16 cellular contexts compared by ENCODE assay signal in genomic region chr6:158041788-158042187, GRCh38.
DNase-seq lines count a peak whose midpoint lies in the region; ATAC-seq and TF ChIP-seq lines count a peak whose summit lies in the region.
"Had no signal": no experiment of that assay in that cellular context is flagged by ENCODE, and none has a peak within 500 bp of the region (broad histone marks: within the 10 kb centered on the region; RNA-seq: fewer than 3 reads in every experiment).

No MANE protein-coding gene starts in this region.

- WGBS in urinary bladder, result 88% methylated on average over 12 of the region's 12 CpGs

- H3K27me3 ChIP-seq in osteoblast (ENCODE audit: insufficient read depth, low read length), result no peaks in the 10 kb centered on the region
- H3K27me3 ChIP-seq: foreskin keratinocyte, pancreas had no signal

- no peaks in the 10 kb centered on the region for H3K27me3 Mint-ChIP-seq in activated naive CD8-positive, alpha-beta T cell treated with anti-CD3 and anti-CD28 coated beads for 36 hours
- H3K27me3 Mint-ChIP-seq in activated naive CD8-positive, alpha-beta T cell treated with anti-CD3 and anti-CD28 coated beads, Interleukin-2, amount 50 U/mL, for 24 hours, result no peaks in the 10 kb centered on the region

- no peak overlapping the region for H3K4me3 ChIP-seq in osteoblast (ENCODE audit: insufficient read depth, low read length)
- H3K4me3 ChIP-seq in urinary bladder (ENCODE audit: low read depth, low read length), result no peak overlapping the region
- H3K4me3 ChIP-seq: pancreas had no signal

- H3K4me2 ChIP-seq in osteoblast (ENCODE audit: insufficient read depth, low read length), result no peak overlapping the region

- TF ChIP-seq CTCF in osteoblast (IDR thresholded peaks at IDR 0.05; ENCODE audit: extremely low read depth, low read depth, low read length), result no peak

- H3K4me1 Mint-ChIP-seq in activated naive CD8-positive, alpha-beta T cell treated with anti-CD3 and anti-CD28 coated beads for 36 hours, result peaks cover 45% of the 10 kb centered on the region
- peaks cover 53% of the 10 kb centered on the region for H3K4me1 Mint-ChIP-seq in activated naive CD8-positive, alpha-beta T cell treated with anti-CD3 and anti-CD28 coated beads, Interleukin-2, amount 50 U/mL, for 24 hours

- H3K27ac ChIP-seq in epithelial cell of prostate (peak overlapping the region; percentile 44), osteoblast (ENCODE audit: low read depth, low read length) (peak overlapping the region; percentile 97), urinary bladder (ENCODE audit: low read depth) (peak overlapping the region; percentile 26)

- no peak for ATAC-seq in activated naive CD8-positive, alpha-beta T cell treated with anti-CD3 and anti-CD28 coated beads, Interleukin-2, amount 50 U/mL, for 24 hours
- ATAC-seq: left lobe of liver had no signal

- H3K36me3 Mint-ChIP-seq in activated naive CD8-positive, alpha-beta T cell treated with anti-CD3 and anti-CD28 coated beads for 36 hours, result peaks cover 30% of the 10 kb centered on the region
- peaks cover 24% of the 10 kb centered on the region for H3K36me3 Mint-ChIP-seq in activated naive CD8-positive, alpha-beta T cell treated with anti-CD3 and anti-CD28 coated beads, Interleukin-2, amount 50 U/mL, for 24 hours (ENCODE audit: low read depth)

- peaks cover 77% of the 10 kb centered on the region for H3K36me3 ChIP-seq in osteoblast (ENCODE audit: insufficient read depth, low read length)
- H3K36me3 ChIP-seq in urinary bladder (ENCODE audit: insufficient read depth), result no peaks in the 10 kb centered on the region
- H3K36me3 ChIP-seq: pancreas had no signal

- no peak for DNase-seq in activated naive CD8-positive, alpha-beta T cell treated with anti-CD3 and anti-CD28 coated beads for 36 hours
- no peak for DNase-seq in activated naive CD8-positive, alpha-beta T cell treated with anti-CD3 and anti-CD28 coated beads, Interleukin-2, amount 50 U/mL, for 24 hours
- DNase-seq in epithelial cell of prostate (ENCODE audit: low read depth, low spot score) (no peak), osteoblast (ENCODE audit: insufficient read length, low spot score, missing footprints) (no peak), dermis blood vessel endothelial cell (no peak), foreskin melanocyte (no peak), NCI-H1436 (lab: John Stamatoyannopoulos, UW) (no peak)
- DNase-seq: cerebellar nuclear complex; DMS153; NCI-H187; NK-92 treated with Interleukin-12 subunit alpha and Interleukin-12 subunit beta, amount 100 ng/mL, for 24 hours had no signal

- peaks cover 56% of the 10 kb centered on the region for H3K4me1 ChIP-seq in osteoblast (ENCODE audit: insufficient read depth, low read length)
- H3K4me1 ChIP-seq in urinary bladder (ENCODE audit: insufficient read depth), result peaks cover 2% of the 10 kb centered on the region

- peak overlapping the region; percentile 48 for H3K27ac Mint-ChIP-seq in activated naive CD8-positive, alpha-beta T cell treated with anti-CD3 and anti-CD28 coated beads for 36 hours
- no peak overlapping the region for H3K27ac Mint-ChIP-seq in activated naive CD8-positive, alpha-beta T cell treated with anti-CD3 and anti-CD28 coated beads, Interleukin-2, amount 50 U/mL, for 24 hours

- no peak overlapping the region for H3K4me3 Mint-ChIP-seq in activated naive CD8-positive, alpha-beta T cell treated with anti-CD3 and anti-CD28 coated beads for 36 hours
- no peak overlapping the region for H3K4me3 Mint-ChIP-seq in activated naive CD8-positive, alpha-beta T cell treated with anti-CD3 and anti-CD28 coated beads, Interleukin-2, amount 50 U/mL, for 24 hours

- no peak overlapping the region for H2AFZ ChIP-seq in osteoblast (ENCODE audit: low read length)

- H3K79me2 ChIP-seq in osteoblast (ENCODE audit: insufficient read depth, low read length), result peaks cover 87% of the 10 kb centered on the region

- no peaks in the 10 kb centered on the region for H3K9me3 ChIP-seq in osteoblast (ENCODE audit: low read depth, low read length)
- H3K9me3 ChIP-seq: pancreas had no signal

- H3K9me3 Mint-ChIP-seq in activated naive CD8-positive, alpha-beta T cell treated with anti-CD3 and anti-CD28 coated beads for 36 hours, result no peaks in the 10 kb centered on the region
- no peaks in the 10 kb centered on the region for H3K9me3 Mint-ChIP-seq in activated naive CD8-positive, alpha-beta T cell treated with anti-CD3 and anti-CD28 coated beads, Interleukin-2, amount 50 U/mL, for 24 hours
- H3K9me3 Mint-ChIP-seq: activated T-helper 2 cell treated with anti-CD3 and anti-CD28 coated beads, Interferon-gamma antibody, Interleukin-2, Interleukin-4, amounts not matched to agents 10 μg/mL and 5 μg/mL and 100 μg/mL, durations not matched to agents 14 hours and 24 hours and 36 hours had no signal

- no peaks in the 10 kb centered on the region for H4K20me1 ChIP-seq in osteoblast (ENCODE audit: insufficient read depth, low read length)

Comparison
In these comparisons a context has a peak if more than half of its experiments do, and no peak if none do; other contexts are left out.
1. H3K27ac ChIP-seq: peak in every context shown above with its lines; median percentile 97 in osteoblast; 44 in epithelial cell of prostate; 26 in urinary bladder.